ENCODE assay signal across 18 cellular contexts in genomic region chr7:128055668-128056067, GRCh38.
"Had no signal": no experiment of that assay in that cellular context is flagged by ENCODE, and none has a peak within 500 bp of the region (broad histone marks: within the 10 kb centered on the region; RNA-seq: fewer than 3 reads in every experiment).

No MANE protein-coding gene starts in this region.

- H3K27ac ChIP-seq: adrenal gland, breast epithelium, esophagus squamous epithelium, heart left ventricle, pancreas, testis had no signal

- H3K27ac Mint-ChIP-seq: activated CD8-positive, alpha-beta T cell treated with anti-CD3 and anti-CD28 coated beads, Interleukin-2, amount 10 ng/mL, durations not matched to agents 7 days and 5 days; activated T-helper 1 cell treated with anti-CD3 and anti-CD28 coated beads, Interleukin-12 subunit alpha, Interleukin-12 subunit beta, Interleukin-2, Interleukin-4 antibody, amounts not matched to agents 30 ng/mL and 10 ng/mL and 1 ng/mL, durations not matched to agents 14 hours and 24 hours and 36 hours; stimulated activated naive CD8-positive, alpha-beta T cell treated with anti-CD3 and anti-CD28 coated beads, Interleukin-15, Interleukin-2, amounts not matched to agents 100 ng/mL and 50 ng/mL, for 24 hours; T-helper 1 cell treated with Interleukin-12 subunit alpha and Interleukin-12 subunit beta and Interleukin-4 antibody, amounts not matched to agents 30 μg/mL and 1 μg/mL, for 36 hours; WTC11 had no signal

- H3K4me3 ChIP-seq: adrenal gland, breast epithelium, esophagus squamous epithelium, heart left ventricle, pancreas, testis had no signal

- H3K4me1 ChIP-seq: breast epithelium, pancreas, testis had no signal

- H3K36me3 Mint-ChIP-seq: WTC11 had no signal

- H3K36me3 ChIP-seq: adrenal gland, breast epithelium, pancreas had no signal

- H3K9me3 ChIP-seq: adrenal gland, breast epithelium, esophagus squamous epithelium, heart left ventricle, pancreas, testis had no signal

- ATAC-seq: activated CD8-positive, alpha-beta T cell treated with anti-CD3 and anti-CD28 coated beads, Interleukin-2, amount 10 ng/mL, durations not matched to agents 7 days and 5 days; heart left ventricle; pancreas; WTC11 had no signal

- H3K9me3 Mint-ChIP-seq: activated T-helper 1 cell treated with anti-CD3 and anti-CD28 coated beads, Interleukin-12 subunit alpha, Interleukin-12 subunit beta, Interleukin-2, Interleukin-4 antibody, amounts not matched to agents 30 ng/mL and 10 ng/mL and 1 ng/mL, durations not matched to agents 14 hours and 24 hours and 36 hours; stimulated activated naive CD8-positive, alpha-beta T cell treated with anti-CD3 and anti-CD28 coated beads, Interleukin-15, Interleukin-2, amounts not matched to agents 100 ng/mL and 50 ng/mL, for 24 hours; T-helper 1 cell treated with Interleukin-12 subunit alpha and Interleukin-12 subunit beta and Interleukin-4 antibody, amounts not matched to agents 30 μg/mL and 1 μg/mL, for 36 hours; WTC11 had no signal

- H3K27me3 Mint-ChIP-seq: stimulated activated naive CD8-positive, alpha-beta T cell treated with anti-CD3 and anti-CD28 coated beads, Interleukin-15, Interleukin-2, amounts not matched to agents 100 ng/mL and 50 ng/mL, for 24 hours had no signal

- DNase-seq: activated CD4-positive, alpha-beta T cell treated with anti-CD3 and anti-CD28 coated beads for 48 hours; activated CD8-positive, alpha-beta memory T cell treated with anti-CD3 and anti-CD28 coated beads, Interleukin-2, amount 50 U/mL, for 48 hours; activated CD8-positive, alpha-beta T cell treated with anti-CD3 and anti-CD28 coated beads, Interleukin-2, amount 10 ng/mL, durations not matched to agents 7 days and 5 days; activated naive CD4-positive, alpha-beta T cell treated with anti-CD3 and anti-CD28 coated beads, Interleukin-2, amount 50 U/mL, for 16 hours; adrenal gland; esophagus squamous epithelium; foreskin melanocyte; heart left ventricle; mammary epithelial cell; pancreas; stimulated activated CD4-positive, alpha-beta T cell treated with anti-CD3 and anti-CD28 coated beads, Interleukin-4, amount 100 ng/mL, for 1 hour; stimulated activated CD8-positive, alpha-beta memory T cell treated with anti-CD3 and anti-CD28 coated beads, Interleukin-4, amount 100 ng/mL, for 48 hours; testis had no signal

- H3K4me3 Mint-ChIP-seq: activated CD8-positive, alpha-beta T cell treated with anti-CD3 and anti-CD28 coated beads, Interleukin-2, amount 10 ng/mL, durations not matched to agents 7 days and 5 days; activated T-helper 1 cell treated with anti-CD3 and anti-CD28 coated beads, Interleukin-12 subunit alpha, Interleukin-12 subunit beta, Interleukin-2, Interleukin-4 antibody, amounts not matched to agents 30 ng/mL and 10 ng/mL and 1 ng/mL, durations not matched to agents 14 hours and 24 hours and 36 hours; stimulated activated naive CD8-positive, alpha-beta T cell treated with anti-CD3 and anti-CD28 coated beads, Interleukin-15, Interleukin-2, amounts not matched to agents 100 ng/mL and 50 ng/mL, for 24 hours; T-helper 1 cell treated with Interleukin-12 subunit alpha and Interleukin-12 subunit beta and Interleukin-4 antibody, amounts not matched to agents 30 μg/mL and 1 μg/mL, for 36 hours; WTC11 had no signal

- H3K27me3 ChIP-seq: adrenal gland, breast epithelium, esophagus squamous epithelium, heart left ventricle, pancreas, testis had no signal
